ENCODE assay signal across 1 cellular context in the genomic region with DNA sequence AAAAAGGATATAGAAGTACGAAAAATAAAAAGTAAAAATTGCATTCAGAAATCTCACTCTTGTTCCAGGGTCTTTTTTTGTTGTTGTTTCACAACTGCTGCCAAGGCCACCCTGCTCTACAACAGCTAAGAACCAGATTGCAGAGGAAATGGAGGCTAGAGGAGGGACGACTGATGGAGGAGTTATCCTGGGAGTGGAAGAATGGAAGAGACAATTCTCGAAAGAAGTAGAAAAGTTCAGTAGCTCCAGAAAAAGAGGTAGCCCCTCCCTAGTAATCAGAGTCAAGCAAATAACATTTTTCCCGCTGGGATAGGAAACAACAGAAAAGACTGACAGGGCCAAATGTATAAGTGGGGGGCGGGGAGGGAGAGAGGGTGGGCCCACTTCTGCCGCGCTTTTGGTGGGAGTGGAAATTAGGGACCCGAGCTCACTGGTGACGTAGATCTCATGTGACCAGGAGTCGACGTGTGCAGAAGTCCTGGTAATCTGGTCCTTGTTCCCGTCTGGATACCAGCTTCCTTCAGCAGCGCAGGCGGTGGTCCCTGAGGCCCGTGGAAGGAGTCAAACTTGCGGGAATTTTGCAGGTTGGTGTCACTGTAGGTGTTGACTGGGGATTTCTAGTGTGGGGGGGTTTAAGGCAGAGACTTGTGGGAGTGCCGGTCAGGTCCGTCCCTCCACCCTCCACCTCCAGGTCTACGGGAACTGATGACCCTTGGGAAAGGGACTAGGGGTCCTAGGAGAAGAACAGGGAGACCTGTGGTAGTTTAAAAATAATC.
TF ChIP-seq lines count a peak whose summit lies in the region.

TSS of gene TCEAL9 (plus strand) at position 484 of the 776 bp plus-strand sequence. CDS start 1,179 bp downstream, outside the sequence.

TF ChIP-seq in K562, 482 proteins besides CTCF, POLR2A, EP300 and RAD21 (continued from another document):
- TF ChIP-seq E2F6 (IDR thresholded peaks at IDR 0.05; ENCODE audit: borderline replicate concordance in 1 of 2, extremely low read depth in 1 of 2, insufficient read depth in 1 of 2, insufficient read length in 1 of 2, low read depth in 1 of 2, low read length in 1 of 2, poor library complexity in 1 of 2, severe bottlenecking in 1 of 2): peak; percentile 30 to 35
- TF ChIP-seq, protein P1, sequence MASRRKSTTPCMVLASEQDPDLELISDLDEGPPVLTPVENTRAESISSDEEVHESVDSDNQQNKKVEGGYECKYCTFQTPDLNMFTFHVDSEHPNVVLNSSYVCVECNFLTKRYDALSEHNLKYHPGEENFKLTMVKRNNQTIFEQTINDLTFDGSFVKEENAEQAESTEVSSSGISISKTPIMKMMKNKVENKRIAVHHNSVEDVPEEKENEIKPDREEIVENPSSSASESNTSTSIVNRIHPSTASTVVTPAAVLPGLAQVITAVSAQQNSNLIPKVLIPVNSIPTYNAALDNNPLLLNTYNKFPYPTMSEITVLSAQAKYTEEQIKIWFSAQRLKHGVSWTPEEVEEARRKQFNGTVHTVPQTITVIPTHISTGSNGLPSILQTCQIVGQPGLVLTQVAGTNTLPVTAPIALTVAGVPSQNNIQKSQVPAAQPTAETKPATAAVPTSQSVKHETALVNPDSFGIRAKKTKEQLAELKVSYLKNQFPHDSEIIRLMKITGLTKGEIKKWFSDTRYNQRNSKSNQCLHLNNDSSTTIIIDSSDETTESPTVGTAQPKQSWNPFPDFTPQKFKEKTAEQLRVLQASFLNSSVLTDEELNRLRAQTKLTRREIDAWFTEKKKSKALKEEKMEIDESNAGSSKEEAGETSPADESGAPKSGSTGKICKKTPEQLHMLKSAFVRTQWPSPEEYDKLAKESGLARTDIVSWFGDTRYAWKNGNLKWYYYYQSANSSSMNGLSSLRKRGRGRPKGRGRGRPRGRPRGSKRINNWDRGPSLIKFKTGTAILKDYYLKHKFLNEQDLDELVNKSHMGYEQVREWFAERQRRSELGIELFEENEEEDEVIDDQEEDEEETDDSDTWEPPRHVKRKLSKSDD (conservative IDR thresholded peaks at IDR 0.05; ENCODE audit: low read length): no peak
- TF ChIP-seq POLR2G (IDR thresholded peaks at IDR 0.05; ENCODE audit: low read depth, low read length): no peak
- TF ChIP-seq NONO (IDR thresholded peaks at IDR 0.05; ENCODE audit: low read depth in 2 of 2, low read length in 1 of 2): no peak
- peak; percentile 46; the same call in 1 of the 2 replicates for TF ChIP-seq CREB3L1 (IDR thresholded peaks at IDR 0.05; ENCODE audit: borderline replicate concordance, low read depth)
- no peak for TF ChIP-seq STAG1 (CRISPR knock-in tag; IDR thresholded peaks at IDR 0.05; ENCODE audit: borderline replicate concordance)
- TF ChIP-seq TEAD2 (tag; IDR thresholded peaks at IDR 0.05): no peak
- no peak for TF ChIP-seq TFAM (CRISPR knock-in tag; conservative IDR thresholded peaks at IDR 0.05)
- TF ChIP-seq CBX8 (IDR thresholded peaks at IDR 0.05; ENCODE audit: borderline replicate concordance, extremely low read depth, low read depth, low read length, poor library complexity, severe bottlenecking): no peak
- no peak for TF ChIP-seq FIP1L1 (IDR thresholded peaks at IDR 0.05; ENCODE audit: low read depth, low read length, poor library complexity, severe bottlenecking)
- TF ChIP-seq EGR1 (conservative IDR thresholded peaks at IDR 0.05): no peak
- TF ChIP-seq HNRNPL (IDR thresholded peaks at IDR 0.05; ENCODE audit: low read depth, low read length): no peak
- no peak for TF ChIP-seq ZNF316 (IDR thresholded peaks at IDR 0.05)
- TF ChIP-seq SAFB2 (IDR thresholded peaks at IDR 0.05; ENCODE audit: borderline replicate concordance, low read depth, low read length, severe bottlenecking): no peak
- TF ChIP-seq JUND (IDR thresholded peaks at IDR 0.05; ENCODE audit: borderline replicate concordance, low read depth, low read length): peak; percentile 7; the same call in 1 of the 2 replicates
- TF ChIP-seq JUND (tag; IDR thresholded peaks at IDR 0.05; ENCODE audit: borderline replicate concordance, low read depth, low read length): no peak
- no peak for TF ChIP-seq RBM25 (IDR thresholded peaks at IDR 0.05; ENCODE audit: low read depth, low read length, severe bottlenecking)
- peak; percentile 44; the same call in 1 of the 2 replicates for TF ChIP-seq EP400 (IDR thresholded peaks at IDR 0.05)
- TF ChIP-seq LCOR (CRISPR knock-in tag; IDR thresholded peaks at IDR 0.05): 0 out of 2 replicates have a peak, but pooled peaks have one; percentile 37
- TF ChIP-seq ZNF695 (CRISPR knock-in tag; IDR thresholded peaks at IDR 0.05): no peak
- peak; percentile 58; the same call in 1 of the 2 replicates for TF ChIP-seq SUPT5H (IDR thresholded peaks at IDR 0.05)
- TF ChIP-seq XRCC4 (IDR thresholded peaks at IDR 0.05; ENCODE audit: extremely low read depth, insufficient read depth, insufficient read length): no peak
- TF ChIP-seq SMAD4 (CRISPR knock-in tag; conservative IDR thresholded peaks at IDR 0.05): no peak
- TF ChIP-seq PHF21A (IDR thresholded peaks at IDR 0.05; ENCODE audit: borderline replicate concordance, low read depth): no peak
- no peak for TF ChIP-seq KLF1 (tag; IDR thresholded peaks at IDR 0.05)
- TF ChIP-seq, protein P2, sequence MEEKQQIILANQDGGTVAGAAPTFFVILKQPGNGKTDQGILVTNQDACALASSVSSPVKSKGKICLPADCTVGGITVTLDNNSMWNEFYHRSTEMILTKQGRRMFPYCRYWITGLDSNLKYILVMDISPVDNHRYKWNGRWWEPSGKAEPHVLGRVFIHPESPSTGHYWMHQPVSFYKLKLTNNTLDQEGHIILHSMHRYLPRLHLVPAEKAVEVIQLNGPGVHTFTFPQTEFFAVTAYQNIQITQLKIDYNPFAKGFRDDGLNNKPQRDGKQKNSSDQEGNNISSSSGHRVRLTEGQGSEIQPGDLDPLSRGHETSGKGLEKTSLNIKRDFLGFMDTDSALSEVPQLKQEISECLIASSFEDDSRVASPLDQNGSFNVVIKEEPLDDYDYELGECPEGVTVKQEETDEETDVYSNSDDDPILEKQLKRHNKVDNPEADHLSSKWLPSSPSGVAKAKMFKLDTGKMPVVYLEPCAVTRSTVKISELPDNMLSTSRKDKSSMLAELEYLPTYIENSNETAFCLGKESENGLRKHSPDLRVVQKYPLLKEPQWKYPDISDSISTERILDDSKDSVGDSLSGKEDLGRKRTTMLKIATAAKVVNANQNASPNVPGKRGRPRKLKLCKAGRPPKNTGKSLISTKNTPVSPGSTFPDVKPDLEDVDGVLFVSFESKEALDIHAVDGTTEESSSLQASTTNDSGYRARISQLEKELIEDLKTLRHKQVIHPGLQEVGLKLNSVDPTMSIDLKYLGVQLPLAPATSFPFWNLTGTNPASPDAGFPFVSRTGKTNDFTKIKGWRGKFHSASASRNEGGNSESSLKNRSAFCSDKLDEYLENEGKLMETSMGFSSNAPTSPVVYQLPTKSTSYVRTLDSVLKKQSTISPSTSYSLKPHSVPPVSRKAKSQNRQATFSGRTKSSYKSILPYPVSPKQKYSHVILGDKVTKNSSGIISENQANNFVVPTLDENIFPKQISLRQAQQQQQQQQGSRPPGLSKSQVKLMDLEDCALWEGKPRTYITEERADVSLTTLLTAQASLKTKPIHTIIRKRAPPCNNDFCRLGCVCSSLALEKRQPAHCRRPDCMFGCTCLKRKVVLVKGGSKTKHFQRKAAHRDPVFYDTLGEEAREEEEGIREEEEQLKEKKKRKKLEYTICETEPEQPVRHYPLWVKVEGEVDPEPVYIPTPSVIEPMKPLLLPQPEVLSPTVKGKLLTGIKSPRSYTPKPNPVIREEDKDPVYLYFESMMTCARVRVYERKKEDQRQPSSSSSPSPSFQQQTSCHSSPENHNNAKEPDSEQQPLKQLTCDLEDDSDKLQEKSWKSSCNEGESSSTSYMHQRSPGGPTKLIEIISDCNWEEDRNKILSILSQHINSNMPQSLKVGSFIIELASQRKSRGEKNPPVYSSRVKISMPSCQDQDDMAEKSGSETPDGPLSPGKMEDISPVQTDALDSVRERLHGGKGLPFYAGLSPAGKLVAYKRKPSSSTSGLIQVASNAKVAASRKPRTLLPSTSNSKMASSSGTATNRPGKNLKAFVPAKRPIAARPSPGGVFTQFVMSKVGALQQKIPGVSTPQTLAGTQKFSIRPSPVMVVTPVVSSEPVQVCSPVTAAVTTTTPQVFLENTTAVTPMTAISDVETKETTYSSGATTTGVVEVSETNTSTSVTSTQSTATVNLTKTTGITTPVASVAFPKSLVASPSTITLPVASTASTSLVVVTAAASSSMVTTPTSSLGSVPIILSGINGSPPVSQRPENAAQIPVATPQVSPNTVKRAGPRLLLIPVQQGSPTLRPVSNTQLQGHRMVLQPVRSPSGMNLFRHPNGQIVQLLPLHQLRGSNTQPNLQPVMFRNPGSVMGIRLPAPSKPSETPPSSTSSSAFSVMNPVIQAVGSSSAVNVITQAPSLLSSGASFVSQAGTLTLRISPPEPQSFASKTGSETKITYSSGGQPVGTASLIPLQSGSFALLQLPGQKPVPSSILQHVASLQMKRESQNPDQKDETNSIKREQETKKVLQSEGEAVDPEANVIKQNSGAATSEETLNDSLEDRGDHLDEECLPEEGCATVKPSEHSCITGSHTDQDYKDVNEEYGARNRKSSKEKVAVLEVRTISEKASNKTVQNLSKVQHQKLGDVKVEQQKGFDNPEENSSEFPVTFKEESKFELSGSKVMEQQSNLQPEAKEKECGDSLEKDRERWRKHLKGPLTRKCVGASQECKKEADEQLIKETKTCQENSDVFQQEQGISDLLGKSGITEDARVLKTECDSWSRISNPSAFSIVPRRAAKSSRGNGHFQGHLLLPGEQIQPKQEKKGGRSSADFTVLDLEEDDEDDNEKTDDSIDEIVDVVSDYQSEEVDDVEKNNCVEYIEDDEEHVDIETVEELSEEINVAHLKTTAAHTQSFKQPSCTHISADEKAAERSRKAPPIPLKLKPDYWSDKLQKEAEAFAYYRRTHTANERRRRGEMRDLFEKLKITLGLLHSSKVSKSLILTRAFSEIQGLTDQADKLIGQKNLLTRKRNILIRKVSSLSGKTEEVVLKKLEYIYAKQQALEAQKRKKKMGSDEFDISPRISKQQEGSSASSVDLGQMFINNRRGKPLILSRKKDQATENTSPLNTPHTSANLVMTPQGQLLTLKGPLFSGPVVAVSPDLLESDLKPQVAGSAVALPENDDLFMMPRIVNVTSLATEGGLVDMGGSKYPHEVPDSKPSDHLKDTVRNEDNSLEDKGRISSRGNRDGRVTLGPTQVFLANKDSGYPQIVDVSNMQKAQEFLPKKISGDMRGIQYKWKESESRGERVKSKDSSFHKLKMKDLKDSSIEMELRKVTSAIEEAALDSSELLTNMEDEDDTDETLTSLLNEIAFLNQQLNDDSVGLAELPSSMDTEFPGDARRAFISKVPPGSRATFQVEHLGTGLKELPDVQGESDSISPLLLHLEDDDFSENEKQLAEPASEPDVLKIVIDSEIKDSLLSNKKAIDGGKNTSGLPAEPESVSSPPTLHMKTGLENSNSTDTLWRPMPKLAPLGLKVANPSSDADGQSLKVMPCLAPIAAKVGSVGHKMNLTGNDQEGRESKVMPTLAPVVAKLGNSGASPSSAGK (IDR thresholded peaks at IDR 0.05): 0 out of 2 replicates have a peak, but pooled peaks have one; percentile 24
- TF ChIP-seq HSF4 (CRISPR knock-in tag; IDR thresholded peaks at IDR 0.05; ENCODE audit: borderline replicate concordance): no peak
- TF ChIP-seq ZBTB17 (CRISPR knock-in tag; IDR thresholded peaks at IDR 0.05): no peak
- no peak for TF ChIP-seq ZNF197 (CRISPR knock-in tag; IDR thresholded peaks at IDR 0.05; ENCODE audit: low read depth)
- TF ChIP-seq RAD51 (IDR thresholded peaks at IDR 0.05; ENCODE audit: borderline replicate concordance, low read depth): peak; percentile 46; the same call in 1 of the 2 replicates
- TF ChIP-seq HDGF (IDR thresholded peaks at IDR 0.05): no peak
- TF ChIP-seq POLR2B (IDR thresholded peaks at IDR 0.05; ENCODE audit: low read depth, partially characterized antibody): peak; percentile 31
- no peak for TF ChIP-seq TAL1 (IDR thresholded peaks at IDR 0.05)
